In genomic region chr1:182725264-182725965, GRCh38 we compare ENCODE assay signal across 24 cellular contexts. TPM values are rescaled to one million over a fixed set of nuclear protein-coding genes. Genes with fewer than 3 reads are reported as not detected.
DNase-seq lines count a peak whose midpoint lies in the region; ATAC-seq and TF ChIP-seq lines count a peak whose summit lies in the region.
"Had no signal": no experiment of that assay in that cellular context is flagged by ENCODE, and none has a peak within 500 bp of the region (broad histone marks: within the 10 kb centered on the region; RNA-seq: fewer than 3 reads in every experiment).

No MANE protein-coding gene starts in this region.

- in situ Hi-C loops in astrocyte of the spinal cord (cut with HindIII; ENCODE audit: low sequenced_read_pairs) (no loop called here), GM13976 (cut with MboI; ENCODE audit: low sequenced_read_pairs, unreplicated experiment) (no loop called here)

- intact Hi-C loops in sigmoid colon (cut with DNase I): no loop called here

- H3K4me3 ChIP-seq in astrocyte of the spinal cord (ENCODE audit: low read depth, low read length): no peak overlapping the region
- no peak overlapping the region for H3K4me3 ChIP-seq in sigmoid colon
- H3K4me3 ChIP-seq: dorsolateral prefrontal cortex, gastroesophageal sphincter, prostate gland had no signal

- no peaks in the 10 kb centered on the region for H3K27me3 ChIP-seq in sigmoid colon
- H3K27me3 ChIP-seq: gastroesophageal sphincter had no signal

- TF ChIP-seq EP300 in sigmoid colon (IDR thresholded peaks at IDR 0.05): no peak

- no peak for ATAC-seq in GM18505 (IDR thresholded peaks at IDR 0.05; ENCODE audit: unreplicated experiment)
- ATAC-seq: activated CD4-positive, alpha-beta T cell treated with anti-CD3 and anti-CD28 coated beads for 36 hours; gastroesophageal sphincter; HCT116; natural killer cell treated with Interleukin-12 subunit alpha and Interleukin-12 subunit beta and Interleukin-15 and Interleukin-18, amount 100 ng/mL, for 72 hours had no signal

- no peaks in the 10 kb centered on the region for H3K9me3 ChIP-seq in sigmoid colon
- H3K9me3 ChIP-seq: Caco-2, gastroesophageal sphincter, prostate gland had no signal

- peaks cover 0 to 3% (median 0%) of the 10 kb centered on the region in 4 donors for H3K4me1 ChIP-seq in sigmoid colon
- H3K4me1 ChIP-seq: Caco-2, prostate gland had no signal

- H3K27ac ChIP-seq in sigmoid colon: peak overlapping the region in 2 of 4 donors; percentile 2 to 11
- H3K27ac ChIP-seq: gastroesophageal sphincter, prostate gland had no signal

- DNase-seq in NCI-H446 (lab: John Stamatoyannopoulos, UW) (peak; percentile 44 to 72), NCI-H446 treated with DMSO at 0.1 percent for 48 hours (lab: John Stamatoyannopoulos, UW) (no peak), astrocyte of the spinal cord (ENCODE audit: low read depth, low spot score) (peak; percentile 31), hepatic stellate cell (ENCODE audit: low spot score) (peak; percentile 25), sigmoid colon (peak; percentile 66), GM13976 (ENCODE audit: low spot score) (no peak)
- DNase-seq in activated naive CD4-positive, alpha-beta T cell treated with anti-CD3 and anti-CD28 coated beads, Interleukin-2, amount 50 U/mL, for 16 hours: no peak
- DNase-seq: 8988T; activated CD4-positive, alpha-beta T cell treated with anti-CD3 and anti-CD28 coated beads for 36 hours; AML-193; Caco-2; caudate nucleus; dorsolateral prefrontal cortex; kidney glomerular epithelial cell; NCI-H1105 treated with DMSO at 0.1 percent for 48 hours; NCI-H2107; SHP77; stimulated activated CD8-positive, alpha-beta memory T cell treated with anti-CD3 and anti-CD28 coated beads, Interleukin-4, amount 100 ng/mL, for 48 hours had no signal

- H3K36me3 ChIP-seq in sigmoid colon: no peaks in the 10 kb centered on the region
- H3K36me3 ChIP-seq: gastroesophageal sphincter, prostate gland had no signal

- no peak for TF ChIP-seq POLR2A in sigmoid colon (IDR thresholded peaks at IDR 0.05)
- no peak for TF ChIP-seq POLR2A in GM18505 (IDR thresholded peaks at IDR 0.05; ENCODE audit: borderline replicate concordance, extremely low read depth, insufficient read depth, insufficient read length)

- TF ChIP-seq CTCF in astrocyte of the spinal cord (IDR thresholded peaks at IDR 0.05; ENCODE audit: low read depth, low read length) (no peak), sigmoid colon (IDR thresholded peaks at IDR 0.05) (no peak), GM13976 (IDR thresholded peaks at IDR 0.05; ENCODE audit: borderline replicate concordance, control extremely low read depth, extremely low read depth, insufficient read depth, missing control alignments) (no peak)

- WGBS in sigmoid colon, 2 donors: 67 to 72% methylated on average over 7 of the region's 7 CpGs

RNA-seq across cellular contexts. Expression of gene RGS8, which starts 41.0 kb away (rescaled TPM):
- total RNA-seq in sigmoid colon: under 1 TPM in 1 of 4 donors, not detected in 3; 0.54 TPM
- polyA plus RNA-seq in sigmoid colon: under 1 TPM in 2 of 3 donors, not detected in 1; under 0.01 to 0.04 TPM
- total RNA-seq: activated CD4-positive, alpha-beta T cell treated with anti-CD3 and anti-CD28 coated beads for 36 hours; Caco-2; gastroesophageal sphincter; natural killer cell treated with Interleukin-12 subunit alpha and Interleukin-12 subunit beta and Interleukin-15 and Interleukin-18, amount 100 ng/mL, for 72 hours; ureter had no signal

Comparison
In these comparisons a context has a peak if more than half of its experiments do, and no peak if none do; other contexts are left out.
1. DNase-seq: peak in NCI-H446 (2 of 2), astrocyte of the spinal cord (single experiment), hepatic stellate cell (single experiment) and sigmoid colon (single experiment); none in NCI-H446 treated with DMSO at 0.1 percent for 48 hours (single experiment), GM13976 (single experiment) and activated naive CD4-positive, alpha-beta T cell treated with anti-CD3 and anti-CD28 coated beads, Interleukin-2, amount 50 U/mL, for 16 hours (single experiment).